Comparison of ENCODE assay signal across 12 cellular contexts in the genomic region with DNA sequence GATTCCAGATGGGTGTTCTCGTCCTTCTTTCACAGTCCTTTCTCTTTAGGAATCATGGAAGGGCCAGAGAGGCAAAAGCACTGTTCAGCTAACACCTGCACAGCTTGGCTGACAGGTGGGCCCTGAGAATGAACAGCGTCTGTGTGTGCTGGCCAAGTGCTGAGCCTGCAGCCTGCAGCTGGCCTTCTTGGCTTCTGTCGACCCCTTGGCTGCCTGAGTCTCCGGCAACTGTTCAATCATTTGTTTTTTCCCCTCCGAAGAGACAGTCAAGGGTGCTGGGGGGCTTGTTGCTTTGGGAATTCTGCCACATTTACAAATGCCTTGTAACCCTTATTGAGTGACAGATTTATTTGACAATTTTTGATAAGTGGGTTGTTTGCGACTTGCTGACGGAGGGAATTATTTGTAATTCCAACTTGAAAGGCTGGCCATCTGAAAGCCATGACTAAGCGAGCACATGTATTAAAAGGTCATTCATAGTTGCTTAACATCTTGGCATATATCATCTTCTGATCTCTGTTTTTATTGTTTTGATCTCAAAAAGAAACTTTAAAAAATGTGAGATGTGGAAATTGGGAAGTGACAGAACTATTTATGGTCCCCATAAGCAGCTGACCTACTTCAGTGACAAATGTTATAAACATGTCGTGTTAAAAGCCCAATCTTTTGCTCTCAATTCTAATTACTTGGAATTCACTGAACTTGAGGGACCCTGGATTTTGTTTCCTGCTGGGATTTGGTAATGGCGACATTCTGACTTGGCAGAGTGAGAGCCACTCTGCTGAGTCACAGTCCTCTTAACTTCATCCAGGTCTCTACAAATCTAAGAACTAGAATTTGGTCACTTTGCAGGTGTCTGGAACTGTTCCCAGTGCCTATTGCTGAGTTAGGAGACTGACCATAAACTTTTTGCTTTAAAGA. TPM values are rescaled to one million over a fixed set of nuclear protein-coding genes. Genes with fewer than 3 reads are reported as not detected.
A peak's percentile ranks its signal among the peaks of the same experiment; 100 is the strongest.
DNase-seq lines count a peak whose midpoint lies in the region; ATAC-seq and TF ChIP-seq lines count a peak whose summit lies in the region.
"Had no signal": no experiment of that assay in that cellular context is flagged by ENCODE, and none has a peak within 500 bp of the region (broad histone marks: within the 10 kb centered on the region; RNA-seq: fewer than 3 reads in every experiment).

No MANE protein-coding gene starts in this region.

- H3K27ac ChIP-seq in left ventricle myocardium inferior (replicated peaks) (peak overlapping the region; percentile 11), thyroid gland (peak overlapping the region; percentile 57 to 85 (median 77))

- no peak overlapping the region for H3K9ac ChIP-seq in adipocyte (ENCODE audit: low read length)

- H3K4me3 ChIP-seq in adipocyte (ENCODE audit: low read length) (peak overlapping the region; percentile 6), left ventricle myocardium inferior (no peak overlapping the region), thyroid gland (replicated peaks in 1 of 3) (no peak overlapping the region)
- H3K4me3 ChIP-seq: lung had no signal

- peaks cover 27% of the 10 kb centered on the region for H3K27me3 ChIP-seq in adipocyte (replicated peaks; ENCODE audit: control insufficient read depth, insufficient read depth, low read length)
- no peaks in the 10 kb centered on the region for H3K27me3 ChIP-seq in left ventricle myocardium inferior (ENCODE audit: low read depth)
- H3K27me3 ChIP-seq in thyroid gland, result no peaks in the 10 kb centered on the region

- no peak for TF ChIP-seq POLR2A in thyroid gland (IDR thresholded peaks at IDR 0.05)

- no peak for TF ChIP-seq CTCF in left ventricle myocardium inferior (IDR thresholded peaks at IDR 0.05; ENCODE audit: borderline replicate concordance)
- no peak for TF ChIP-seq CTCF in thyroid gland (IDR thresholded peaks at IDR 0.05)

- intact Hi-C loops in left ventricle myocardium inferior (cut with micrococcal nuclease), result no loop called here
- intact Hi-C loops in thyroid gland (cut with DNase I), result no loop called here

- H3K36me3 ChIP-seq in adipocyte (ENCODE audit: control insufficient read depth, insufficient read depth, low read length, severe bottlenecking) (no peaks in the 10 kb centered on the region), left ventricle myocardium inferior (no peaks in the 10 kb centered on the region), thyroid gland (no peaks in the 10 kb centered on the region)

- ATAC-seq in HG02571 (IDR thresholded peaks at IDR 0.05; ENCODE audit: unreplicated experiment) (no peak), GM21717 (IDR thresholded peaks at IDR 0.05; ENCODE audit: unreplicated experiment) (no peak), HG02884 (IDR thresholded peaks at IDR 0.05; ENCODE audit: unreplicated experiment) (no peak)
- ATAC-seq: stimulated activated effector memory CD8-positive, alpha-beta T cell treated with anti-CD3 and anti-CD28 coated beads, Interleukin-12 subunit alpha, Interleukin-12 subunit beta, amount 100 ng/mL, for 72 hours had no signal

- H3K4me1 ChIP-seq in adipocyte (ENCODE audit: control insufficient read depth, insufficient read depth, low read length) (peaks cover 14% of the 10 kb centered on the region), left ventricle myocardium inferior (peaks cover 14% of the 10 kb centered on the region), thyroid gland (peaks cover 34 to 39% of the 10 kb centered on the region in 2 donors)

- H3K9me3 ChIP-seq in adipocyte (ENCODE audit: control insufficient read depth, low read length) (peaks cover 5% of the 10 kb centered on the region), left ventricle myocardium inferior (replicated peaks) (peaks cover 3% of the 10 kb centered on the region), thyroid gland (no peaks in the 10 kb centered on the region)

- WGBS in thyroid gland, 2 donors, result 59 to 63% methylated on average over 10 of the region's 10 CpGs

- DNase-seq in NCI-H510A treated with DMSO at 0.1 percent for 48 hours (lab: John Stamatoyannopoulos, UW) (peak; percentile 27), NCI-H510A (lab: John Stamatoyannopoulos, UW) (no peak), adipocyte (ENCODE audit: low read depth) (no peak), left ventricle myocardium inferior (peak; percentile 46), thyroid gland (peak; percentile 61 to 64)
- DNase-seq: activated CD8-positive, alpha-beta memory T cell treated with anti-CD3 and anti-CD28 coated beads for 24 hours; stimulated activated CD4-positive, alpha-beta T cell treated with anti-CD3 and anti-CD28 coated beads, Interleukin-1b, Interleukin-23, amount 100 ng/mL, for 48 hours had no signal

RNA-seq across cellular contexts. Expression of a gene that starts 41.9 kb away (rescaled TPM):
- total RNA-seq in left ventricle myocardium inferior (0.63 TPM), thyroid gland (10 to 100 TPM in 1 of 4 donors, 1 to 10 TPM in 3; 6.6 to 11.6 (median 7.5) TPM)

Comparison
In these comparisons a context has a peak if more than half of its experiments do, and no peak if none do; other contexts are left out.
1. DNase-seq: peak in NCI-H510A treated with DMSO at 0.1 percent for 48 hours (single experiment), left ventricle myocardium inferior (single experiment) and thyroid gland (2 of 2); none in NCI-H510A (single experiment) and adipocyte (single experiment).